ENCODE assay signal across 8 cellular contexts in genomic region chr7:26199301-26200112, GRCh38. TPM values are rescaled to one million over a fixed set of nuclear protein-coding genes. Genes with fewer than 3 reads are reported as not detected.
DNase-seq lines count a peak whose midpoint lies in the region; ATAC-seq, FAIRE-seq and TF ChIP-seq lines count a peak whose summit lies in the region.

No MANE protein-coding gene starts in this region.

- peaks cover 55% of the 10 kb centered on the region for H4K20me1 ChIP-seq in K562 (replicated peaks; ENCODE audit: control insufficient read depth, insufficient read depth, low read length)
- peaks cover 84% of the 10 kb centered on the region for H4K20me1 ChIP-seq in smooth muscle cell (ENCODE audit: low read depth)

- no peaks in the 10 kb centered on the region for H3K9me1 ChIP-seq in K562 (ENCODE audit: control insufficient read depth, insufficient read depth, low read length)

- no peak for FAIRE-seq in K562 (lab: Jason Lieb, UNC)

- no peaks in the 10 kb centered on the region for H3K27me3 Mint-ChIP-seq in IgD-negative memory B cell
- H3K27me3 Mint-ChIP-seq in T-helper 2 cell treated with Interferon-gamma antibody and Interleukin-4, amounts not matched to agents 5 μg/mL and 100 μg/mL, for 36 hours (ENCODE audit: low read depth) = peaks cover 5% of the 10 kb centered on the region

- H3K4me3 ChIP-seq in BE2C (ENCODE audit: low read depth, low read length) = peak overlapping the region; percentile 85
- peak overlapping the region; percentile 76 for H3K4me3 ChIP-seq in K562
- peak overlapping the region; percentile 88 for H3K4me3 ChIP-seq in iPS-18c (ENCODE audit: insufficient read depth, low read depth, low read length)
- peak overlapping the region; percentile 97 for H3K4me3 ChIP-seq in smooth muscle cell

- H3K4me3 Mint-ChIP-seq in IgD-negative memory B cell = peak overlapping the region; percentile 98 to 100 (median 99)
- H3K4me3 Mint-ChIP-seq in T-helper 2 cell treated with Interferon-gamma antibody and Interleukin-4, amounts not matched to agents 5 μg/mL and 100 μg/mL, for 36 hours = peak overlapping the region; percentile 98

- in situ Hi-C loops in K562 (cut with MboI) = loop anchor here (5.0 kb wide), 1 partner anchor 88 kb away; no protein-coding TSS in a partner anchor

- TF ChIP-seq POLR2A in K562 (conservative IDR thresholded peaks at IDR 0.05) = no peak

- CTCF ChIA-PET in K562 (lab: Yijun Ruan, JAX; ENCODE audit: low intra/inter-chr PET ratio) = interaction anchor here (0.6 to 1.2 kb wide), 3 partner anchors 48 to 161 kb away, joined by 3 to 4 read pairs (median 3); partner anchors contain the start of gene NFE2L3

- POLR2A ChIA-PET in K562 (lab: Yijun Ruan, JAX) = interaction anchor here (0.7 to 5.1 kb wide), 45 partner anchors 8 to 336 kb away, joined by 3 to 80 read pairs (median 5); partner anchors contain the start of genes NFE2L3 and SNX10

- H3K4me1 Mint-ChIP-seq in IgD-negative memory B cell = peaks cover 42 to 62% (median 44%) of the 10 kb centered on the region in 3 donors
- H3K4me1 Mint-ChIP-seq in T-helper 2 cell treated with Interferon-gamma antibody and Interleukin-4, amounts not matched to agents 5 μg/mL and 100 μg/mL, for 36 hours (ENCODE audit: low read depth) = peaks cover 45% of the 10 kb centered on the region

- H3K27me3 ChIP-seq in BE2C (no peaks in the 10 kb centered on the region), K562 (ENCODE audit: control insufficient read depth in 2 of 2, insufficient read depth in 2 of 2, low read length in 2 of 2) (no peaks in the 10 kb centered on the region), smooth muscle cell (ENCODE audit: low read depth) (no peaks in the 10 kb centered on the region)

- TF ChIP-seq EP300 in K562 (IDR thresholded peaks at IDR 0.05; ENCODE audit: low read length) = no peak

- peak overlapping the region; percentile 99 for H3K9ac ChIP-seq in K562 (ENCODE audit: insufficient read depth in 1 of 2, low read depth in 2 of 2, low read length in 2 of 2)
- peak overlapping the region; percentile 96 for H3K9ac ChIP-seq in smooth muscle cell (ENCODE audit: low read depth)

- no peak for TF ChIP-seq CTCF in BE2C (IDR thresholded peaks at IDR 0.05; ENCODE audit: low read depth, low read length)
- no peak for TF ChIP-seq CTCF in K562 (IDR thresholded peaks at IDR 0.05 in 2 of 3, conservative IDR thresholded peaks at IDR 0.05 in 1 of 3; ENCODE audit: insufficient read depth in 2 of 3, low read depth in 1 of 3, low read length in 3 of 3)
- TF ChIP-seq CTCF in smooth muscle cell (IDR thresholded peaks at IDR 0.05; ENCODE audit: borderline replicate concordance, insufficient read depth, poor library complexity, severe bottlenecking) = no peak

- no TSS peak for BruUV-seq in K562 (replicated peaks; lab: Mats Ljungman, UMichigan)

- ATAC-seq in K562 = peak; percentile 39
- ATAC-seq in GM19035 (IDR thresholded peaks at IDR 0.05; ENCODE audit: unreplicated experiment) = no peak

- peaks cover 23% of the 10 kb centered on the region for H3F3A ChIP-seq in smooth muscle cell (ENCODE audit: low read depth)

- peak overlapping the region; percentile 89 for H3K4me2 ChIP-seq in K562 (ENCODE audit: insufficient read depth, low read length)
- H3K4me2 ChIP-seq in smooth muscle cell = peak overlapping the region; percentile 96

- peaks cover 0 to 2% (median 0%) of the 10 kb centered on the region in 3 donors for H3K9me3 Mint-ChIP-seq in IgD-negative memory B cell
- no peaks in the 10 kb centered on the region for H3K9me3 Mint-ChIP-seq in T-helper 2 cell treated with Interferon-gamma antibody and Interleukin-4, amounts not matched to agents 5 μg/mL and 100 μg/mL, for 36 hours

- H3K36me3 ChIP-seq in BE2C (peaks cover 68% of the 10 kb centered on the region), K562 (ENCODE audit: control insufficient read depth, insufficient read depth, low read length) (peaks cover 70% of the 10 kb centered on the region), smooth muscle cell (ENCODE audit: low read depth) (peaks cover 21% of the 10 kb centered on the region)

- H2AFZ ChIP-seq in K562 (ENCODE audit: low read depth, low read length) (no peak overlapping the region), smooth muscle cell (ENCODE audit: low read depth) (peak overlapping the region; percentile 20)

- peaks cover 93% of the 10 kb centered on the region for H3K79me2 ChIP-seq in K562 (ENCODE audit: control insufficient read depth, insufficient read depth, low read length)
- peaks cover 89% of the 10 kb centered on the region for H3K79me2 ChIP-seq in smooth muscle cell (ENCODE audit: low read depth)

- H3K9me3 ChIP-seq in BE2C = no peaks in the 10 kb centered on the region
- no peaks in the 10 kb centered on the region for H3K9me3 ChIP-seq in K562 (replicated peaks; ENCODE audit: control insufficient read depth, insufficient read depth, low read depth, low read length)
- H3K9me3 ChIP-seq in iPS-18c (ENCODE audit: control insufficient read depth, insufficient read depth, low read length) = no peaks in the 10 kb centered on the region
- H3K9me3 ChIP-seq in smooth muscle cell (replicated peaks; ENCODE audit: low read depth) = no peaks in the 10 kb centered on the region

- intact Hi-C loops in K562 (cut with micrococcal nuclease) = loop anchor here (2.0 to 10.0 kb wide), 4 partner anchors 85 to 305 kb away; no protein-coding TSS in a partner anchor

- TF ChIP-seq RAD21 in K562 (CRISPR knock-in tag; conservative IDR thresholded peaks at IDR 0.05 in 1 of 2, IDR thresholded peaks at IDR 0.05 in 1 of 2) = no peak

- DNase-seq in BE2C (peak; percentile 63), K562 (ENCODE audit: extremely low read depth in 1 of 4, low spot score in 3 of 4) (peak in 3 of 4 experiments; percentile 33 to 83 (median 53)), smooth muscle cell (lab: John Stamatoyannopoulos, UW; ENCODE audit: unreplicated experiment) (no peak), amniotic stem cell (lab: John Stamatoyannopoulos, UW) (no peak)
- peak; percentile 56 for DNase-seq in T-helper 2 cell treated with Interferon-gamma antibody and Interleukin-4, amounts not matched to agents 5 μg/mL and 100 μg/mL, for 36 hours (ENCODE audit: low spot score)

- H3K36me3 Mint-ChIP-seq in IgD-negative memory B cell = peaks cover 17% of the 10 kb centered on the region
- peaks cover 72% of the 10 kb centered on the region for H3K36me3 Mint-ChIP-seq in T-helper 2 cell treated with Interferon-gamma antibody and Interleukin-4, amounts not matched to agents 5 μg/mL and 100 μg/mL, for 36 hours (ENCODE audit: low read depth)

- 1% methylated on average over 37 of the region's 37 CpGs for WGBS in K562 (ENCODE audit: insufficient coverage, low coverage, missing lambda C conversion rate)
- WGBS in smooth muscle cell (ENCODE audit: low lambda C conversion rate) = under 1% methylated on average over 37 of the region's 37 CpGs

- H3K27ac Mint-ChIP-seq in IgD-negative memory B cell = peak overlapping the region; percentile 99 to 100 (median 100)
- H3K27ac Mint-ChIP-seq in T-helper 2 cell treated with Interferon-gamma antibody and Interleukin-4, amounts not matched to agents 5 μg/mL and 100 μg/mL, for 36 hours = peak overlapping the region; percentile 100

- H3K4me1 ChIP-seq in BE2C = peaks cover 9% of the 10 kb centered on the region; the same call in 1 of the 2 replicates
- peaks cover 3 to 24% of the 10 kb centered on the region in 2 experiments; a peak in 2 of 5 replicates for H3K4me1 ChIP-seq in K562 (replicated peaks in 1 of 2; ENCODE audit: control insufficient read depth in 2 of 2, insufficient read depth in 2 of 2, low read length in 2 of 2)
- peaks cover 45% of the 10 kb centered on the region for H3K4me1 ChIP-seq in smooth muscle cell (ENCODE audit: low read depth)

- H3K27ac ChIP-seq in K562 (ENCODE audit: extremely low read depth, low read depth, low read length) (peak overlapping the region; percentile 97), smooth muscle cell (ENCODE audit: low read depth) (peak overlapping the region; percentile 93)

RNA-seq across cellular contexts. Expression of gene HNRNPA2B1, which starts 1.0 kb away (rescaled TPM):
- polyA plus RNA-seq in BE2C (2012; ENCODE audit: insufficient read depth, insufficient read length, low read depth) = 559 TPM
- polyA plus RNA-seq in IgD-negative memory B cell (708 TPM), K562 (2011; rRNA removed) (466 and 782 TPM in 2 replicates), K562 (2014; fragmentation: Illumina TruSeq; extraction: Trizol) (1,478 and 1,489 TPM in 2 replicates), K562 (2014; fragmentation: Nextera tagmentation; extraction: Ambion mirVana) (1,000 to 10,000 TPM in 1 of 2 experiments, 100 to 1,000 TPM in 1; 865 to 1,390 TPM), K562 (2014; rRNA removed) (1,850 and 1,989 TPM in 2 replicates), smooth muscle cell (393 and 438 TPM in 2 replicates)
- 193 and 905 TPM in 2 replicates for total RNA-seq in K562 (2011; cell fraction: chromatin; rRNA removed; ENCODE audit: low replicate concordance)
- 107 and 139 TPM in 2 replicates for total RNA-seq in K562 (2011; cell fraction: nucleolus; rRNA removed)
- 296 and 406 TPM in 2 replicates for total RNA-seq in K562 (2011; cell fraction: nucleoplasm; rRNA removed)
- total RNA-seq in K562 (2014; rRNA removed) (604 and 630 TPM in 2 replicates), K562 (2014; rRNA removed; fragmentation: Illumina TruSeq; extraction: Trizol) (728 and 855 TPM in 2 replicates), K562 (2015; rRNA removed; fragmentation: Illumina TruSeq; extraction: Trizol) (730 and 803 TPM in 2 replicates), K562 (2021) (707 and 876 TPM in 2 replicates), smooth muscle cell (158 and 173 TPM in 2 replicates)
- 112 and 259 TPM in 2 replicates for polyA plus RNA-seq in K562 (2011; cell fraction: cytosol; rRNA removed)
- 299 and 394 TPM in 2 replicates for polyA plus RNA-seq in K562 (2011; cell fraction: nucleus; rRNA removed)
- 752 and 1,692 TPM in 2 replicates for polyA plus RNA-seq in K562 (2012)
- 654 and 757 TPM in 2 replicates for polyA minus RNA-seq in K562 (2011; rRNA and poly(A)+ RNA removed)
- 230 and 283 TPM in 2 replicates for polyA minus RNA-seq in K562 (2011; cell fraction: cytosol; rRNA and poly(A)+ RNA removed)
- polyA minus RNA-seq in K562 (2011; cell fraction: nucleus; rRNA and poly(A)+ RNA removed) = 153 and 242 TPM in 2 replicates

RNA-seq across cellular contexts. Expression of gene CBX3, which starts 2.0 kb away (rescaled TPM):
- polyA plus RNA-seq in BE2C (2012; ENCODE audit: insufficient read depth, insufficient read length, low read depth) = 138 TPM
- polyA plus RNA-seq in IgD-negative memory B cell (68.7 TPM), K562 (2011; rRNA removed) (293 and 364 TPM in 2 replicates), K562 (2014; fragmentation: Illumina TruSeq; extraction: Trizol) (310 and 328 TPM in 2 replicates), K562 (2014; fragmentation: Nextera tagmentation; extraction: Ambion mirVana) (100 to 1,000 TPM; 198 to 245 TPM), K562 (2014; rRNA removed) (389 and 408 TPM in 2 replicates), smooth muscle cell (118 and 119 TPM in 2 replicates)
- total RNA-seq in K562 (2011; cell fraction: chromatin; rRNA removed; ENCODE audit: low replicate concordance) = 99.0 and 229 TPM in 2 replicates
- total RNA-seq in K562 (2011; cell fraction: nucleolus; rRNA removed) = 91.9 and 108 TPM in 2 replicates
- 152 and 198 TPM in 2 replicates for total RNA-seq in K562 (2011; cell fraction: nucleoplasm; rRNA removed)
- total RNA-seq in K562 (2014; rRNA removed) (210 and 244 TPM in 2 replicates), K562 (2014; rRNA removed; fragmentation: Illumina TruSeq; extraction: Trizol) (413 and 480 TPM in 2 replicates), K562 (2015; rRNA removed; fragmentation: Illumina TruSeq; extraction: Trizol) (337 and 363 TPM in 2 replicates), K562 (2021) (253 and 256 TPM in 2 replicates), smooth muscle cell (156 and 181 TPM in 2 replicates)
- polyA plus RNA-seq in K562 (2011; cell fraction: cytosol; rRNA removed) = 75.2 and 113 TPM in 2 replicates
- polyA plus RNA-seq in K562 (2011; cell fraction: nucleus; rRNA removed) = 155 and 212 TPM in 2 replicates
- polyA plus RNA-seq in K562 (2012) = 208 and 278 TPM in 2 replicates
- 124 and 155 TPM in 2 replicates for polyA minus RNA-seq in K562 (2011; rRNA and poly(A)+ RNA removed)
- 51.7 and 53.1 TPM in 2 replicates for polyA minus RNA-seq in K562 (2011; cell fraction: cytosol; rRNA and poly(A)+ RNA removed)
- polyA minus RNA-seq in K562 (2011; cell fraction: nucleus; rRNA and poly(A)+ RNA removed) = 135 and 212 TPM in 2 replicates

RNA-seq across cellular contexts. Expression of gene NFE2L3, which starts 47.5 kb away (rescaled TPM):
- 4.2 TPM for polyA plus RNA-seq in BE2C (2012; ENCODE audit: insufficient read depth, insufficient read length, low read depth)
- polyA plus RNA-seq in IgD-negative memory B cell = 4.9 TPM
- 6.9 and 15.2 TPM in 2 replicates for total RNA-seq in K562 (2011; cell fraction: chromatin; rRNA removed; ENCODE audit: low replicate concordance)
- total RNA-seq in K562 (2011; cell fraction: nucleolus; rRNA removed) = 7.7 and 8.9 TPM in 2 replicates
- 12.5 and 15.0 TPM in 2 replicates for total RNA-seq in K562 (2011; cell fraction: nucleoplasm; rRNA removed)
- 9.1 and 14.1 TPM in 2 replicates for total RNA-seq in K562 (2014; rRNA removed)
- total RNA-seq in K562 (2014; rRNA removed; fragmentation: Illumina TruSeq; extraction: Trizol) = 16.2 and 17.0 TPM in 2 replicates
- total RNA-seq in K562 (2015; rRNA removed; fragmentation: Illumina TruSeq; extraction: Trizol) = 14.3 and 15.2 TPM in 2 replicates
- total RNA-seq in K562 (2021) = 11.8 and 12.2 TPM in 2 replicates
- 12.4 and 13.7 TPM in 2 replicates for polyA plus RNA-seq in K562 (2011; rRNA removed)
- polyA plus RNA-seq in K562 (2011; cell fraction: cytosol; rRNA removed) = 4.6 and 7.2 TPM in 2 replicates
- 3.7 and 7.1 TPM in 2 replicates for polyA plus RNA-seq in K562 (2011; cell fraction: nucleus; rRNA removed)
- polyA plus RNA-seq in K562 (2012) = 7.3 and 11.7 TPM in 2 replicates
- polyA plus RNA-seq in K562 (2014; fragmentation: Illumina TruSeq; extraction: Trizol) = 14.4 and 16.9 TPM in 2 replicates
- 1 to 10 TPM; 2.9 to 4.8 TPM for polyA plus RNA-seq in K562 (2014; fragmentation: Nextera tagmentation; extraction: Ambion mirVana)
- 9.5 and 10.7 TPM in 2 replicates for polyA plus RNA-seq in K562 (2014; rRNA removed)
- 14.4 and 20.7 TPM in 2 replicates for polyA minus RNA-seq in K562 (2011; rRNA and poly(A)+ RNA removed)
- polyA minus RNA-seq in K562 (2011; cell fraction: cytosol; rRNA and poly(A)+ RNA removed) = 3.3 and 5.5 TPM in 2 replicates
- polyA minus RNA-seq in K562 (2011; cell fraction: nucleus; rRNA and poly(A)+ RNA removed) = 4.0 and 13.1 TPM in 2 replicates
- total RNA-seq in smooth muscle cell = 5.5 and 5.6 TPM in 2 replicates
- polyA plus RNA-seq in smooth muscle cell = 2.4 and 6.2 TPM in 2 replicates

Comparison
In these comparisons a context has a peak if more than half of its experiments do, and no peak if none do; other contexts are left out.
1. DNase-seq: peak in BE2C (single experiment), T-helper 2 cell treated with Interferon-gamma antibody and Interleukin-4, amounts not matched to agents 5 μg/mL and 100 μg/mL, for 36 hours (single experiment) and K562 (3 of 4); none in smooth muscle cell (single experiment) and amniotic stem cell (single experiment).
2. Peak in every context shown above with its lines, with median percentiles within 50 percentile points of each other: H3K4me3 ChIP-seq.